1 cellular context compared by ENCODE assay signal in the genomic region with DNA sequence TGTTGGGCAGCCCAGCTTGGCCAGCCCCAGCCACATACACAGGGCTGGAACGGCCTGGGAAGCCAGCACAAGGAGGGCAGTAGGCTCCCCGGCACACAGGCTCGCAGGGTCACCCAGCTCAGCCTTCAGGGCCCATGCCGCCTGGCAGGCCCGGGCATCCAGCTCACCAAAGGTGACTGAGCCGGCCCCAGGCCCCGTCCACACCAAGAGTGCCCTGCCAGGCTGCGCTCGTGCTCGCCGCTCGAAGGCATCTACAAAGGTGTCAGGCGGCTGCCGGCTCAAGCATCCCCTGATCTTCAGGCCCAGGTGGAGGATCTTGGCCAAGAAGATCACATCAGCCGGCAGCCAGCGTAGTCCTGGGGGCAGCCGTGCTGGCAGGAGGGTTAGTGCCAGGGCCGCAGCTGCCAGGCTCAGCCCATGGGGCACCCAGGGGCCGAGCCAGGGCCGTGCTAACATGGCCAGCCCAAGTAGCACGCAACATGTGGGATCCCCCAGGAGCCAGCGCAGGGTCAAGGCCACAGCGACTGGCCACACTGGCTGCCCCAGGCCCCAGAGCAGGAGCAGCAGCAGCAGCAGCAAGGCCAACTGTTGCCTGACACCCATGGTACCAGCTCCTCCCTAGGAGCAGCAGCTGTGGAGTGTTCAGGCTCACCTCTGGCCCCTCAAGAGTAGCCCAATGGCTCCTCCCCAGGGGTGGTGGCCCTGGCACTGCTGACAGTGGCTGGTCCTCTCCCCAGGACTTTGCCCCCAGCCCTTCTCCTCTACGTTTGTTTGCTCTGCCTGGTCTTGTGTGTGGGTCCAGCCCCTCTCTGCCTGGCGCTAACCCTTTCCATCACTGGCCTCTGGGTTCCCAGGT.
TF ChIP-seq lines count a peak whose summit lies in the region.

A gene with protein sequence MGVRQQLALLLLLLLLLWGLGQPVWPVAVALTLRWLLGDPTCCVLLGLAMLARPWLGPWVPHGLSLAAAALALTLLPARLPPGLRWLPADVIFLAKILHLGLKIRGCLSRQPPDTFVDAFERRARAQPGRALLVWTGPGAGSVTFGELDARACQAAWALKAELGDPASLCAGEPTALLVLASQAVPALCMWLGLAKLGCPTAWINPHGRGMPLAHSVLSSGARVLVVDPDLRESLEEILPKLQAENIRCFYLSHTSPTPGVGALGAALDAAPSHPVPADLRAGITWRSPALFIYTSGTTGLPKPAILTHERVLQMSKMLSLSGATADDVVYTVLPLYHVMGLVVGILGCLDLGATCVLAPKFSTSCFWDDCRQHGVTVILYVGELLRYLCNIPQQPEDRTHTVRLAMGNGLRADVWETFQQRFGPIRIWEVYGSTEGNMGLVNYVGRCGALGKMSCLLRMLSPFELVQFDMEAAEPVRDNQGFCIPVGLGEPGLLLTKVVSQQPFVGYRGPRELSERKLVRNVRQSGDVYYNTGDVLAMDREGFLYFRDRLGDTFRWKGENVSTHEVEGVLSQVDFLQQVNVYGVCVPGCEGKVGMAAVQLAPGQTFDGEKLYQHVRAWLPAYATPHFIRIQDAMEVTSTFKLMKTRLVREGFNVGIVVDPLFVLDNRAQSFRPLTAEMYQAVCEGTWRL (minus strand): TSS at position 640 of the 856 bp plus-strand sequence. CDS start 37 bp downstream, at position 603.

TF ChIP-seq in HCT116, 20 proteins besides CTCF, POLR2A, EP300 and RAD21 (continued from another document):
- TF ChIP-seq, protein P1, sequence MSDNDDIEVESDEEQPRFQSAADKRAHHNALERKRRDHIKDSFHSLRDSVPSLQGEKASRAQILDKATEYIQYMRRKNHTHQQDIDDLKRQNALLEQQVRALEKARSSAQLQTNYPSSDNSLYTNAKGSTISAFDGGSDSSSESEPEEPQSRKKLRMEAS (IDR thresholded peaks at IDR 0.05): no peak
- TF ChIP-seq POLR2AphosphoS5 (IDR thresholded peaks at IDR 0.05; ENCODE audit: low read depth, low read length) (no peak), ZNF274 (IDR thresholded peaks at IDR 0.05; ENCODE audit: low read depth, low read length) (no peak), FOSL1 (IDR thresholded peaks at IDR 0.05; ENCODE audit: low read depth) (no peak), EZH2 (IDR thresholded peaks at IDR 0.05) (no peak), SP1 (IDR thresholded peaks at IDR 0.05; ENCODE audit: low read depth) (no peak), SIN3A (IDR thresholded peaks at IDR 0.05; ENCODE audit: low read depth) (no peak), EGR1 (IDR thresholded peaks at IDR 0.05; ENCODE audit: low read depth) (no peak), SRF (IDR thresholded peaks at IDR 0.05; ENCODE audit: low read depth) (no peak)
- TF ChIP-seq, protein P2, sequence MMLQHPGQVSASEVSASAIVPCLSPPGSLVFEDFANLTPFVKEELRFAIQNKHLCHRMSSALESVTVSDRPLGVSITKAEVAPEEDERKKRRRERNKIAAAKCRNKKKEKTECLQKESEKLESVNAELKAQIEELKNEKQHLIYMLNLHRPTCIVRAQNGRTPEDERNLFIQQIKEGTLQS (IDR thresholded peaks at IDR 0.05): no peak
